Comparison of ENCODE assay signal across 2 cellular contexts in genomic region chr7:27674126-27674525, GRCh38. TPM values are rescaled to one million over a fixed set of nuclear protein-coding genes. Genes with fewer than 3 reads are reported as not detected.
DNase-seq lines count a peak whose midpoint lies in the region; ATAC-seq, FAIRE-seq and TF ChIP-seq lines count a peak whose summit lies in the region.
"Not testable (repeated sequence)": the region's sequence is repeated elsewhere in the genome, so short reads cannot be mapped to it uniquely, and the experiment has no call there.

No MANE protein-coding gene starts in this region.

- TF ChIP-seq EP300 in K562 (IDR thresholded peaks at IDR 0.05; ENCODE audit: low read length) = not testable (repeated sequence)

- BruUV-seq in K562 (replicated peaks; lab: Mats Ljungman, UMichigan) = not testable (repeated sequence)

- H3K4me3 ChIP-seq in HEK293 (ENCODE audit: low read depth, low read length); K562: not testable (repeated sequence)

- in situ Hi-C loops in K562 (cut with MboI) = not testable (repeated sequence)

- not testable (repeated sequence) for H3K79me2 ChIP-seq in K562 (ENCODE audit: control insufficient read depth, insufficient read depth, low read length)

- not testable (repeated sequence) for H3K36me3 ChIP-seq in HEK293 (ENCODE audit: control insufficient read depth in 2 of 2, insufficient read depth in 1 of 2, low read length in 2 of 2); K562 (ENCODE audit: control insufficient read depth, insufficient read depth, low read length)

- WGBS in K562 (ENCODE audit: insufficient coverage, low coverage, missing lambda C conversion rate) = 100% methylated on average over 1 of the region's 3 CpGs

- H3K4me1 ChIP-seq in HEK293 (ENCODE audit: control insufficient read depth, insufficient read depth, low read length) = not testable (repeated sequence)
- peaks cover 0 to 29% of the 10 kb centered on the region in 2 experiments; a peak in 3 of 5 replicates for H3K4me1 ChIP-seq in K562 (replicated peaks in 1 of 2; ENCODE audit: control insufficient read depth in 2 of 2, insufficient read depth in 2 of 2, low read length in 2 of 2)

- DNase-seq in K562 (ENCODE audit: extremely low read depth in 1 of 4, low spot score in 3 of 4) = not testable (repeated sequence)

- not testable (repeated sequence) for TF ChIP-seq RAD21 in K562 (CRISPR knock-in tag; conservative IDR thresholded peaks at IDR 0.05 in 1 of 2, IDR thresholded peaks at IDR 0.05 in 1 of 2)

- H3K9ac ChIP-seq in K562 (ENCODE audit: insufficient read depth in 1 of 2, low read depth in 2 of 2, low read length in 2 of 2) = not testable (repeated sequence)

- POLR2A ChIA-PET in HEK293 (lab: Yijun Ruan, JAX); K562 (lab: Yijun Ruan, JAX): not testable (repeated sequence)

- H2AFZ ChIP-seq in K562 (ENCODE audit: low read depth, low read length) = not testable (repeated sequence)

- H3K27ac ChIP-seq in HEK293 (ENCODE audit: extremely low read depth, low read depth, low read length); K562 (ENCODE audit: extremely low read depth, low read depth, low read length): not testable (repeated sequence)

- H3K9me3 ChIP-seq in HEK293 (ENCODE audit: control insufficient read depth, insufficient read depth, low read depth, low read length); K562 (replicated peaks; ENCODE audit: control insufficient read depth, insufficient read depth, low read depth, low read length): not testable (repeated sequence)

- intact Hi-C loops in K562 (cut with micrococcal nuclease) = not testable (repeated sequence)

- CTCF ChIA-PET in HEK293 (lab: Yijun Ruan, JAX) = interaction anchor here (0.6 kb wide), 2 partner anchors 94 to 1787 kb away, joined by 3 to 10 read pairs; no protein-coding TSS in a partner anchor
- CTCF ChIA-PET in K562 (lab: Yijun Ruan, JAX; ENCODE audit: low intra/inter-chr PET ratio) = not testable (repeated sequence)

- not testable (repeated sequence) for H3K9me1 ChIP-seq in K562 (ENCODE audit: control insufficient read depth, insufficient read depth, low read length)

- not testable (repeated sequence) for TF ChIP-seq POLR2A in K562 (conservative IDR thresholded peaks at IDR 0.05)

- not testable (repeated sequence) for TF ChIP-seq CTCF in HEK293 (tag by site-specific recombination; IDR thresholded peaks at IDR 0.05); K562 (IDR thresholded peaks at IDR 0.05 in 2 of 3, conservative IDR thresholded peaks at IDR 0.05 in 1 of 3; ENCODE audit: insufficient read depth in 2 of 3, low read depth in 1 of 3, low read length in 3 of 3)

- not testable (repeated sequence) for H4K20me1 ChIP-seq in K562 (replicated peaks; ENCODE audit: control insufficient read depth, insufficient read depth, low read length)

- not testable (repeated sequence) for ATAC-seq in K562

- H3K27me3 ChIP-seq in K562 (ENCODE audit: control insufficient read depth in 2 of 2, insufficient read depth in 2 of 2, low read length in 2 of 2) = not testable (repeated sequence)

- not testable (repeated sequence) for FAIRE-seq in K562 (lab: Jason Lieb, UNC)

- H3K4me2 ChIP-seq in K562 (ENCODE audit: insufficient read depth, low read length) = not testable (repeated sequence)

TF ChIP-seq in HEK293, 187 proteins besides CTCF, POLR2A, EP300 and RAD21:
- TF ChIP-seq ZNF146 (tag by site-specific recombination; IDR thresholded peaks at IDR 0.05) = peak; percentile 91

TF ChIP-seq in K562, 482 proteins besides CTCF, POLR2A, EP300 and RAD21:
- peak; percentile 66 for TF ChIP-seq ZNF146 (CRISPR knock-in tag; IDR thresholded peaks at IDR 0.05; ENCODE audit: unreplicated experiment)

RNA-seq across cellular contexts. Expression of gene HIBADH, which starts 11.4 kb away (rescaled TPM):
- 13.1 and 31.6 TPM in 2 replicates for total RNA-seq in K562 (2011; cell fraction: chromatin; rRNA removed; ENCODE audit: low replicate concordance)
- total RNA-seq in K562 (2011; cell fraction: nucleolus; rRNA removed) = 6.7 and 8.3 TPM in 2 replicates
- 16.2 and 18.0 TPM in 2 replicates for total RNA-seq in K562 (2011; cell fraction: nucleoplasm; rRNA removed)
- total RNA-seq in K562 (2014; rRNA removed) = 38.0 and 40.2 TPM in 2 replicates
- total RNA-seq in K562 (2014; rRNA removed; fragmentation: Illumina TruSeq; extraction: Trizol) = 36.9 and 41.2 TPM in 2 replicates
- total RNA-seq in K562 (2015; rRNA removed; fragmentation: Illumina TruSeq; extraction: Trizol) = 35.4 and 36.0 TPM in 2 replicates
- 28.9 and 29.4 TPM in 2 replicates for total RNA-seq in K562 (2021)
- polyA plus RNA-seq in K562 (2011; rRNA removed) = 57.8 and 67.8 TPM in 2 replicates
- 26.6 and 49.6 TPM in 2 replicates for polyA plus RNA-seq in K562 (2011; cell fraction: cytosol; rRNA removed)
- polyA plus RNA-seq in K562 (2011; cell fraction: nucleus; rRNA removed) = 14.5 and 23.0 TPM in 2 replicates
- 29.4 and 32.4 TPM in 2 replicates for polyA plus RNA-seq in K562 (2012)
- 38.5 and 51.0 TPM in 2 replicates for polyA plus RNA-seq in K562 (2014; fragmentation: Illumina TruSeq; extraction: Trizol)
- polyA plus RNA-seq in K562 (2014; fragmentation: Nextera tagmentation; extraction: Ambion mirVana) = 10 to 100 TPM; 10.7 to 13.9 TPM
- 45.3 and 46.7 TPM in 2 replicates for polyA plus RNA-seq in K562 (2014; rRNA removed)
- 32.3 and 38.1 TPM in 2 replicates for polyA minus RNA-seq in K562 (2011; rRNA and poly(A)+ RNA removed)
- 14.6 and 14.9 TPM in 2 replicates for polyA minus RNA-seq in K562 (2011; cell fraction: cytosol; rRNA and poly(A)+ RNA removed)
- polyA minus RNA-seq in K562 (2011; cell fraction: nucleus; rRNA and poly(A)+ RNA removed) = 11.2 and 16.2 TPM in 2 replicates
